9 cellular contexts compared by ENCODE assay signal in the genomic region with DNA sequence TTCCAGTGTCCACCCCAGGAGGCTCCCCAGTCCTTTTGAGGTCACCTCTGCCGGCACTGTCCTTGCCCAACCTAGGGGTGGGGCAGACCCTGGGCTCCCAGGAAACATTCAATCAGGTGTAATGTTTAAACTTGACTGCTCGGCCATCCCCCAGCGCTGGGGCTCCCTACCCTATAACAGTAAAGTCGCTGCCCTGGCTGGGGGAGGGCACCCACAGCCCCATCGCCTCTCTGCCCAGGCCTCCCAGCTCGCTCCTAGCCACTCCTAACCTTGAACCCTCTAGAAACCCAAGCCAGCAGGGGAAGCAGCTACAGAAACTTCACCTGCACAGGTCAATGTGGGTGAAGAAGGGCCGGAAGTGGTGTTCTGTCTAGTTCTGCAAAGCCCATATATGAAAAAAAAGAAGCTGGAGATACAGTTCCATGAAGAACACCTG. TPM values are rescaled to one million over a fixed set of nuclear protein-coding genes. Genes with fewer than 3 reads are reported as not detected.
DNase-seq lines count a peak whose midpoint lies in the region; ATAC-seq, FAIRE-seq and TF ChIP-seq lines count a peak whose summit lies in the region.
"Had no signal": no experiment of that assay in that cellular context is flagged by ENCODE, and none has a peak within 500 bp of the region (broad histone marks: within the 10 kb centered on the region; RNA-seq: fewer than 3 reads in every experiment).

No MANE protein-coding gene starts in this region.

- intact Hi-C loops in left ventricle myocardium superior (cut with micrococcal nuclease), result no loop called here

- POLR2A ChIA-PET in naive thymus-derived CD8-positive, alpha-beta T cell (lab: Charles Lee), result interaction anchor here (0.7 kb wide), 1 partner anchor 169 kb away, joined by 3 read pairs; no protein-coding TSS in a partner anchor

- ATAC-seq in left ventricle myocardium superior (no peak), GM18868 (IDR thresholded peaks at IDR 0.05; ENCODE audit: unreplicated experiment) (no peak)
- peak; percentile 12 to 14 for ATAC-seq in naive thymus-derived CD8-positive, alpha-beta T cell

- no peak for TF ChIP-seq CTCF in right atrium auricular region (IDR thresholded peaks at IDR 0.05)
- TF ChIP-seq CTCF in bronchial epithelial cell (IDR thresholded peaks at IDR 0.05; ENCODE audit: insufficient read depth, low read length, severe bottlenecking), result no peak

- H3K4me3 ChIP-seq in right atrium auricular region, result peak overlapping the region; percentile 71 to 87
- H3K4me3 ChIP-seq in bronchial epithelial cell (ENCODE audit: low read depth, low read length), result peak overlapping the region; percentile 72

- DNase-seq in right atrium auricular region (ENCODE audit: low spot score) (no peak), left ventricle myocardium superior (no peak), bronchial epithelial cell (ENCODE audit: low read depth) (no peak), kidney tubule cell (ENCODE audit: low spot score) (no peak), NCI-H187 (lab: John Stamatoyannopoulos, UW) (no peak), NCI-H2029 treated with DMSO at 0.1 percent for 48 hours (lab: John Stamatoyannopoulos, UW) (no peak)
- peak in 2 of 10 donors; percentile 5 to 57 for DNase-seq in naive thymus-derived CD8-positive, alpha-beta T cell

- H3K27ac ChIP-seq in right atrium auricular region, result peak overlapping the region; percentile 81 to 87

- FAIRE-seq in bronchial epithelial cell (lab: Jason Lieb, UNC), result no peak
- FAIRE-seq: colon had no signal

- H3K27ac Mint-ChIP-seq in naive thymus-derived CD8-positive, alpha-beta T cell, result peak overlapping the region in 4 of 10 donors; percentile 1 to 77 (median 62)

- no peaks in the 10 kb centered on the region for H3K27me3 ChIP-seq in right atrium auricular region
- H3K27me3 ChIP-seq in bronchial epithelial cell (ENCODE audit: control insufficient read depth, insufficient read depth, low read length), result no peaks in the 10 kb centered on the region

- H3K4me1 ChIP-seq in right atrium auricular region, result peaks cover 0 to 34% of the 10 kb centered on the region in 2 donors

- H3K27me3 Mint-ChIP-seq in naive thymus-derived CD8-positive, alpha-beta T cell, result peaks cover 0 to 21% (median 7%) of the 10 kb centered on the region in 5 donors

- H3K9me3 ChIP-seq in right atrium auricular region, result no peaks in the 10 kb centered on the region

- no peaks in the 10 kb centered on the region for H3K36me3 Mint-ChIP-seq in naive thymus-derived CD8-positive, alpha-beta T cell

- H3K36me3 ChIP-seq in right atrium auricular region, result no peaks in the 10 kb centered on the region
- no peaks in the 10 kb centered on the region for H3K36me3 ChIP-seq in bronchial epithelial cell (ENCODE audit: control insufficient read depth, insufficient read depth, low read length)

- peaks cover 11 to 21% (median 16%) of the 10 kb centered on the region in 4 donors for H3K4me1 Mint-ChIP-seq in naive thymus-derived CD8-positive, alpha-beta T cell

- no peaks in the 10 kb centered on the region for H3K9me3 Mint-ChIP-seq in naive thymus-derived CD8-positive, alpha-beta T cell

- peak overlapping the region; percentile 69 to 91 (median 85) for H3K4me3 Mint-ChIP-seq in naive thymus-derived CD8-positive, alpha-beta T cell

RNA-seq across cellular contexts. Expression of a gene that starts 1.3 kb away (rescaled TPM):
- total RNA-seq in right atrium auricular region (1 to 10 TPM; 3.4 to 4.0 TPM), left ventricle myocardium superior (8.9 TPM), bronchial epithelial cell (2.2 and 3.9 TPM in 2 replicates)
- total RNA-seq in naive thymus-derived CD8-positive, alpha-beta T cell, result 1 to 10 TPM; 2.0 to 2.2 TPM
- under 1 TPM; 0.07 to 0.32 (median 0.18) TPM for polyA plus RNA-seq in naive thymus-derived CD8-positive, alpha-beta T cell

Comparison
In these comparisons a context has a peak if more than half of its experiments do, and no peak if none do; other contexts are left out.
1. ATAC-seq: peak in naive thymus-derived CD8-positive, alpha-beta T cell (2 of 2); none in left ventricle myocardium superior (single experiment) and GM18868 (single experiment).